7 cellular contexts compared by ENCODE assay signal in the genomic region with DNA sequence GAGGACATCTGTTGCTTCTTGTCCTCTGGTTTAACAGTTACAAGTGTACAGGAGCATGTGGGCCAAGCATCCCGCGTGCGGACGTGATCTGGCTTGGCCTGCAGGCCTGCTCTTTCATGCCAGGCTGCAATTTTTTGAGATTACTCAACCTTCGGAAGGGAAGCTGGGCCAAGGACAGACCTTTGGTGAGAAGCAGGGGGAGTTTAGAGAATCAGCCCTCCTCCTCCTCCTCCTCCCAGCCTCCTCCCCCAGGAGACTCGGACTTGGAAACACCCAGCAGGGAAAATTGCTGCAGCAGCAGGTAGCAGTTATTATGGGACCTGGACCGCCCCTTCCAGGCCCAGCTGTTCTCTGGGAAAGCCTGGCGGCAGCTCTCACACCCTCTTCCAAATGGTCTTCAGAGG. TPM values are rescaled to one million over a fixed set of nuclear protein-coding genes. Genes with fewer than 3 reads are reported as not detected.
A peak's percentile ranks its signal among the peaks of the same experiment; 100 is the strongest.
DNase-seq lines count a peak whose midpoint lies in the region; ATAC-seq, FAIRE-seq and TF ChIP-seq lines count a peak whose summit lies in the region.

No MANE protein-coding gene starts in this region.

- H2AFZ ChIP-seq in IMR-90 (replicated peaks; ENCODE audit: low read length, poor library complexity) (peak overlapping the region; percentile 87), neural progenitor cell (replicated peaks) (no peak overlapping the region)

- H3K27me3 ChIP-seq in IMR-90 (ENCODE audit: control insufficient read depth, insufficient read depth, low read length) (no peaks in the 10 kb centered on the region), neural progenitor cell (peaks cover 32% of the 10 kb centered on the region)

- dilution Hi-C loops in IMR-90 (cut with HindIII; ENCODE audit: low sequenced_read_pairs, unreplicated experiment), result no loop called here

- H3K36me3 ChIP-seq in IMR-90 (ENCODE audit: control insufficient read depth, insufficient read depth, low read length), result no peaks in the 10 kb centered on the region
- no peaks in the 10 kb centered on the region for H3K36me3 ChIP-seq in kidney (ENCODE audit: control insufficient read depth in 1 of 2, insufficient read depth in 2 of 2, low read length in 2 of 2)
- no peaks in the 10 kb centered on the region for H3K36me3 ChIP-seq in neural progenitor cell

- H3K4me1 Mint-ChIP-seq in activated B cell treated with CpG ODN at 0.5 μM for 24 hours (peaks cover 72% of the 10 kb centered on the region), type B pancreatic cell (ENCODE audit: unreplicated experiment) (peaks cover 22% of the 10 kb centered on the region), neural progenitor cell (peaks cover 60% of the 10 kb centered on the region)

- H3K4ac ChIP-seq in IMR-90 (ENCODE audit: low read depth, low read length), result peak overlapping the region; percentile 96

- H3K9ac ChIP-seq in IMR-90 (ENCODE audit: low read depth, low read length) (peak overlapping the region; percentile 54), kidney (ENCODE audit: low read length in 2 of 2) (no peak overlapping the region), neural progenitor cell (no peak overlapping the region)

- in situ Hi-C loops in IMR-90 (cut with MboI; ENCODE audit: low sequenced_read_pairs), result loop anchor here (25.0 kb wide), 2 partner anchors 319 to 356 kb away; a partner anchor contains a TSS

- no peak for FAIRE-seq in kidney (lab: Jason Lieb, UNC)

- H3K27ac ChIP-seq in IMR-90 (ENCODE audit: insufficient read depth, low read length) (peak overlapping the region; percentile 87), kidney (ENCODE audit: low read depth in 2 of 2, low read length in 2 of 2) (peak overlapping the region in 1 of 2 donors; percentile 20), neural progenitor cell (no peak overlapping the region)

- peak overlapping the region; percentile 95 for H2AK9ac ChIP-seq in IMR-90 (replicated peaks; ENCODE audit: low read depth, low read length, poor library complexity)

- peak overlapping the region; percentile 93 for H2BK5ac ChIP-seq in IMR-90 (ENCODE audit: low read depth, low read length, poor library complexity, severe bottlenecking)

- no TSS peak for BruUV-seq in IMR-90 (replicated peaks; lab: Mats Ljungman, UMichigan)

- peak overlapping the region; percentile 98 for H3K23ac ChIP-seq in IMR-90 (ENCODE audit: low read depth, low read length)

- H3K27ac Mint-ChIP-seq in activated B cell treated with CpG ODN at 0.5 μM for 24 hours (peak overlapping the region; percentile 92), type B pancreatic cell (peak overlapping the region; percentile 50), neural progenitor cell (no peak overlapping the region)

- no peaks in the 10 kb centered on the region for H3K27me3 Mint-ChIP-seq in activated B cell treated with CpG ODN at 0.5 μM for 24 hours
- H3K27me3 Mint-ChIP-seq in type B pancreatic cell, result peaks cover 7% of the 10 kb centered on the region
- peaks cover 4% of the 10 kb centered on the region for H3K27me3 Mint-ChIP-seq in neural progenitor cell (ENCODE audit: insufficient read depth, low read depth)

- H3K9me3 Mint-ChIP-seq in activated B cell treated with CpG ODN at 0.5 μM for 24 hours (no peaks in the 10 kb centered on the region), type B pancreatic cell (no peaks in the 10 kb centered on the region), neural progenitor cell (peaks cover 4% of the 10 kb centered on the region)

- POLR2A ChIA-PET in IMR-90 (lab: Charles Lee; ENCODE audit: unreplicated experiment), result no interaction called here
- POLR2A ChIA-PET in activated B cell treated with CpG ODN at 0.5 μM for 24 hours (lab: Charles Lee), result interaction anchor here (1.1 kb wide), 1 partner anchor 58 kb away, joined by 3 read pairs; no protein-coding TSS in a partner anchor

- CTCF ChIA-PET in IMR-90 (lab: Yijun Ruan, JAX) (interaction anchor here (0.9 to 1.3 kb wide), 2 partner anchors 21 to 96 kb away, joined by 3 to 7 read pairs; no protein-coding TSS in a partner anchor), activated B cell treated with CpG ODN at 0.5 μM for 24 hours (lab: Charles Lee) (interaction anchor here (1.2 kb wide), 1 partner anchor 29 kb away, joined by 3 read pairs; no protein-coding TSS in a partner anchor)

- H3K4me2 ChIP-seq in IMR-90 (ENCODE audit: low read depth, low read length) (peak overlapping the region; percentile 36), neural progenitor cell (no peak overlapping the region)

- H3F3A ChIP-seq in neural progenitor cell (ENCODE audit: low read depth), result peaks cover 6% of the 10 kb centered on the region

- H2BK120ac ChIP-seq in IMR-90 (ENCODE audit: low read depth, low read length), result peak overlapping the region; percentile 99

- peak overlapping the region; percentile 99; the same call in 2 of the 3 replicates for H2BK15ac ChIP-seq in IMR-90 (ENCODE audit: low read depth, low read length)

- TF ChIP-seq POLR2A in IMR-90 (IDR thresholded peaks at IDR 0.05; ENCODE audit: low read depth, low read length), result no peak

- H4K91ac ChIP-seq in IMR-90 (ENCODE audit: insufficient read depth, low read depth, low read length), result peak overlapping the region; percentile 97

- H4K5ac ChIP-seq in IMR-90 (ENCODE audit: low read depth, low read length), result peak overlapping the region; percentile 82

- H3K14ac ChIP-seq in IMR-90 (replicated peaks; ENCODE audit: low read depth, low read length), result peak overlapping the region; percentile 93

- peak overlapping the region; percentile 64 for H3K56ac ChIP-seq in IMR-90 (ENCODE audit: extremely low read depth, insufficient read depth, low read length)

- peak; percentile 87 for ATAC-seq in IMR-90 (ENCODE audit: low read depth)
- no peak for ATAC-seq in activated B cell treated with CpG ODN at 0.5 μM for 24 hours (ENCODE audit: low read depth)
- no peak for ATAC-seq in HG03139 (IDR thresholded peaks at IDR 0.05; ENCODE audit: unreplicated experiment)

- H4K20me1 ChIP-seq in IMR-90 (ENCODE audit: insufficient read depth, low read length) (no peaks in the 10 kb centered on the region), neural progenitor cell (ENCODE audit: low read depth) (no peaks in the 10 kb centered on the region)

- no peaks in the 10 kb centered on the region for H3K9me3 ChIP-seq in IMR-90 (ENCODE audit: control insufficient read depth, insufficient read depth, low read length)
- no peaks in the 10 kb centered on the region for H3K9me3 ChIP-seq in kidney (ENCODE audit: control insufficient read depth in 1 of 2, low read length in 2 of 2)
- H3K9me3 ChIP-seq in neural progenitor cell (ENCODE audit: low read depth), result no peaks in the 10 kb centered on the region

- TF ChIP-seq CTCF in IMR-90 (conservative IDR thresholded peaks at IDR 0.05; ENCODE audit: low read depth, low read length) (no peak), activated B cell treated with CpG ODN at 0.5 μM for 24 hours (IDR thresholded peaks at IDR 0.05) (no peak), kidney (IDR thresholded peaks at IDR 0.05; ENCODE audit: borderline replicate concordance, extremely low read depth, insufficient read depth) (no peak), type B pancreatic cell (conservative IDR thresholded peaks at IDR 0.05) (no peak), neural progenitor cell (IDR thresholded peaks at IDR 0.05) (no peak)

- H2BK20ac ChIP-seq in IMR-90 (ENCODE audit: low read depth, low read length), result peak overlapping the region; percentile 96

- intact Hi-C loops in IMR-90 (cut with micrococcal nuclease) (no loop called here), activated B cell treated with CpG ODN at 0.5 μM for 24 hours (cut with micrococcal nuclease) (no loop called here), kidney (cut with DNase I) (no loop called here)

- H3K4me3 Mint-ChIP-seq in activated B cell treated with CpG ODN at 0.5 μM for 24 hours (no peak overlapping the region), type B pancreatic cell (no peak overlapping the region), neural progenitor cell (no peak overlapping the region)

- TF ChIP-seq RAD21 in IMR-90 (IDR thresholded peaks at IDR 0.05; ENCODE audit: low read length), result no peak

- WGBS in IMR-90 (ENCODE audit: extremely low coverage in 2 of 2, insufficient read length in 1 of 2), 2 experiments, result 13% methylated on average over 3 of the region's 8 CpGs; no CpG with 5 or more reads in 1 of the 2 experiments

- H3K36me3 Mint-ChIP-seq in activated B cell treated with CpG ODN at 0.5 μM for 24 hours (ENCODE audit: low read depth) (peaks cover 3% of the 10 kb centered on the region), type B pancreatic cell (no peaks in the 10 kb centered on the region), neural progenitor cell (peaks cover 2% of the 10 kb centered on the region)

- H3K4me3 ChIP-seq in IMR-90 (ENCODE audit: insufficient read depth, low read depth, low read length) (no peak overlapping the region), kidney (ENCODE audit: low read length in 2 of 2) (no peak overlapping the region), neural progenitor cell (no peak overlapping the region)

- DNase-seq in IMR-90 (peak; percentile 93), activated B cell treated with CpG ODN at 0.5 μM for 24 hours (no peak), kidney (peak; percentile 92), type B pancreatic cell (ENCODE audit: extremely low spot score, unreplicated experiment) (no peak), mesenteric fat pad (ENCODE audit: low spot score) (no peak), neural progenitor cell (ENCODE audit: low spot score) (no peak)

- peak overlapping the region; percentile 98 for H2AK5ac ChIP-seq in IMR-90 (ENCODE audit: low read depth, low read length)

- no peaks in the 10 kb centered on the region for H3K79me2 ChIP-seq in neural progenitor cell (ENCODE audit: low read depth)

- H3K9me1 ChIP-seq in IMR-90 (ENCODE audit: insufficient read depth, low read length), result peaks cover 28% of the 10 kb centered on the region

- H3K18ac ChIP-seq in IMR-90 (ENCODE audit: low read depth, low read length), result peak overlapping the region; percentile 81

- H3K4me1 ChIP-seq in IMR-90 (ENCODE audit: control insufficient read depth, insufficient read depth, low read length) (peaks cover 32% of the 10 kb centered on the region), kidney (ENCODE audit: control insufficient read depth in 1 of 2, insufficient read depth in 1 of 2, low read depth in 1 of 2, low read length in 2 of 2) (peaks cover 17 to 21% of the 10 kb centered on the region in 2 donors), neural progenitor cell (no peaks in the 10 kb centered on the region)

- H3K79me1 ChIP-seq in IMR-90 (ENCODE audit: low read depth in 1 of 2, low read length in 2 of 2), result peaks cover 0 to 26% of the 10 kb centered on the region in 2 experiments; a peak in 3 of 4 replicates

- H4K8ac ChIP-seq in IMR-90 (ENCODE audit: low read depth in 2 of 2, low read length in 2 of 2), result peak overlapping the region; percentile 96 to 98

RNA-seq across cellular contexts. Expression of a gene that starts 5.1 kb away (rescaled TPM):
- total RNA-seq in IMR-90 (2012; rRNA removed), result 45.9 and 50.3 TPM in 2 replicates
- 46.3 and 48.9 TPM in 2 replicates for polyA plus RNA-seq in IMR-90 (2012; rRNA removed)
- 23.9 and 49.3 TPM in 2 replicates for polyA plus RNA-seq in IMR-90 (2012; cell fraction: cytosol; rRNA removed)
- 99.5 and 176 TPM in 2 replicates for polyA plus RNA-seq in IMR-90 (2012; cell fraction: nucleus; rRNA removed; ENCODE audit: low replicate concordance)
- total RNA-seq in activated B cell treated with CpG ODN at 0.5 μM for 24 hours, result 62.6 and 72.7 TPM in 2 replicates
- total RNA-seq in kidney, result 76.6 TPM
- 13.7 TPM for polyA plus RNA-seq in kidney (ENCODE audit: insufficient read depth, low read depth, low replicate concordance)
- 40.3 and 64.7 TPM in 2 replicates for total RNA-seq in type B pancreatic cell (ENCODE audit: low replicate concordance)
- total RNA-seq in mesenteric fat pad, result 55.4 TPM
- total RNA-seq in neural progenitor cell (ENCODE audit: low replicate concordance), result 15.9 and 25.3 TPM in 2 replicates

RNA-seq across cellular contexts. Expression of a gene that starts 25.3 kb away (rescaled TPM):
- total RNA-seq in IMR-90 (2012; rRNA removed), result 144 and 166 TPM in 2 replicates
- 258 and 270 TPM in 2 replicates for polyA plus RNA-seq in IMR-90 (2012; rRNA removed)
- polyA plus RNA-seq in IMR-90 (2012; cell fraction: cytosol; rRNA removed), result 343 and 372 TPM in 2 replicates
- polyA plus RNA-seq in IMR-90 (2012; cell fraction: nucleus; rRNA removed; ENCODE audit: low replicate concordance), result 158 and 196 TPM in 2 replicates
- total RNA-seq in activated B cell treated with CpG ODN at 0.5 μM for 24 hours, result 487 and 525 TPM in 2 replicates
- 122 TPM for total RNA-seq in kidney
- polyA plus RNA-seq in kidney (ENCODE audit: insufficient read depth, low read depth, low replicate concordance), result 136 TPM
- total RNA-seq in type B pancreatic cell (ENCODE audit: low replicate concordance), result 75.6 and 179 TPM in 2 replicates
- total RNA-seq in mesenteric fat pad, result 164 TPM
- 46.9 and 93.7 TPM in 2 replicates for total RNA-seq in neural progenitor cell (ENCODE audit: low replicate concordance)

RNA-seq across cellular contexts. Expression of a gene that starts 56.6 kb away (rescaled TPM):
- total RNA-seq in IMR-90 (2012; rRNA removed), result 54.3 and 61.9 TPM in 2 replicates
- 79.0 and 85.5 TPM in 2 replicates for polyA plus RNA-seq in IMR-90 (2012; rRNA removed)
- polyA plus RNA-seq in IMR-90 (2012; cell fraction: cytosol; rRNA removed), result 33.5 and 44.0 TPM in 2 replicates
- 67.7 and 84.6 TPM in 2 replicates for polyA plus RNA-seq in IMR-90 (2012; cell fraction: nucleus; rRNA removed; ENCODE audit: low replicate concordance)
- total RNA-seq in activated B cell treated with CpG ODN at 0.5 μM for 24 hours, result 138 and 147 TPM in 2 replicates
- total RNA-seq in kidney, result 79.5 TPM
- polyA plus RNA-seq in kidney (ENCODE audit: insufficient read depth, low read depth, low replicate concordance), result 36.8 TPM
- 97.7 and 110 TPM in 2 replicates for total RNA-seq in type B pancreatic cell (ENCODE audit: low replicate concordance)
- 86.0 TPM for total RNA-seq in mesenteric fat pad
- 117 and 130 TPM in 2 replicates for total RNA-seq in neural progenitor cell (ENCODE audit: low replicate concordance)

Comparison
In these comparisons a context has a peak if more than half of its experiments do, and no peak if none do; other contexts are left out.
1. DNase-seq: peak in IMR-90 (single experiment) and kidney (single experiment); none in activated B cell treated with CpG ODN at 0.5 μM for 24 hours (single experiment), type B pancreatic cell (single experiment), mesenteric fat pad (single experiment) and neural progenitor cell (single experiment).